ENCODE assay signal across 9 cellular contexts in genomic region chr17:45311762-45312476, GRCh38. TPM values are rescaled to one million over a fixed set of nuclear protein-coding genes. Genes with fewer than 3 reads are reported as not detected.
DNase-seq lines count a peak whose midpoint lies in the region; ATAC-seq, FAIRE-seq and TF ChIP-seq lines count a peak whose summit lies in the region.
"Had no signal": no experiment of that assay in that cellular context is flagged by ENCODE, and none has a peak within 500 bp of the region (broad histone marks: within the 10 kb centered on the region; RNA-seq: fewer than 3 reads in every experiment).

No MANE protein-coding gene starts in this region.

- H3K4me3 Mint-ChIP-seq in activated naive CD4-positive, alpha-beta T cell treated with anti-CD3 and anti-CD28 coated beads, Interleukin-2, amount 50 U/mL, for 24 hours, result peak overlapping the region; percentile 71
- H3K4me3 Mint-ChIP-seq in WTC11, result no peak overlapping the region

- H3K4me1 Mint-ChIP-seq in activated naive CD4-positive, alpha-beta T cell treated with anti-CD3 and anti-CD28 coated beads, Interleukin-2, amount 50 U/mL, for 24 hours, result peaks cover 77% of the 10 kb centered on the region
- H3K4me1 Mint-ChIP-seq in WTC11, result peaks cover 25% of the 10 kb centered on the region

- no peaks in the 10 kb centered on the region for H3K9me3 Mint-ChIP-seq in activated naive CD4-positive, alpha-beta T cell treated with anti-CD3 and anti-CD28 coated beads, Interleukin-2, amount 50 U/mL, for 24 hours
- H3K9me3 Mint-ChIP-seq in WTC11, result no peaks in the 10 kb centered on the region
- H3K9me3 Mint-ChIP-seq: neural crest cell had no signal

- peak overlapping the region; percentile 88 for H3K27ac Mint-ChIP-seq in activated naive CD4-positive, alpha-beta T cell treated with anti-CD3 and anti-CD28 coated beads, Interleukin-2, amount 50 U/mL, for 24 hours
- no peak overlapping the region; the same call in 1 of the 2 replicates for H3K27ac Mint-ChIP-seq in WTC11

- CTCF ChIA-PET in WTC11 (lab: Charles Lee), result interaction anchor here (0.9 to 2.2 kb wide), 10 partner anchors 28 to 177 kb away, joined by 3 to 8 read pairs (median 4); partner anchors contain the start of gene ACBD4

- ATAC-seq in GM21423 (IDR thresholded peaks at IDR 0.05; ENCODE audit: unreplicated experiment), result peak; percentile 18
- ATAC-seq in HG03571 (IDR thresholded peaks at IDR 0.05; ENCODE audit: unreplicated experiment), result no peak
- no peak for ATAC-seq in WTC11

- POLR2A ChIA-PET in WTC11 (lab: Charles Lee), result interaction anchor here (0.9 kb wide), 1 partner anchor 140 kb away, joined by 4 read pairs; no protein-coding TSS in a partner anchor

- in situ Hi-C loops in ACHN (cut with HindIII; ENCODE audit: low pct_ligation_motif_present, low pct_unique_long_range_greater_than_20kb, low sequenced_read_pairs), result no loop called here

- no peak for TF ChIP-seq CTCF in WTC11 (IDR thresholded peaks at IDR 0.05)

- H3K27me3 Mint-ChIP-seq in activated naive CD4-positive, alpha-beta T cell treated with anti-CD3 and anti-CD28 coated beads, Interleukin-2, amount 50 U/mL, for 24 hours, result no peaks in the 10 kb centered on the region
- peaks cover 17% of the 10 kb centered on the region for H3K27me3 Mint-ChIP-seq in WTC11 (ENCODE audit: low read depth)

- peaks cover 13% of the 10 kb centered on the region for H3K36me3 Mint-ChIP-seq in activated naive CD4-positive, alpha-beta T cell treated with anti-CD3 and anti-CD28 coated beads, Interleukin-2, amount 50 U/mL, for 24 hours
- peaks cover 5% of the 10 kb centered on the region; the same call in 1 of the 2 replicates for H3K36me3 Mint-ChIP-seq in WTC11

- peak; percentile 75 for FAIRE-seq in islet of Langerhans (lab: Jason Lieb, UNC)

- DNase-seq in ACHN, result peak; percentile 58
- peak; percentile 88 for DNase-seq in RPMI7951 (ENCODE audit: low read depth)
- DNase-seq in stimulated activated CD4-positive, alpha-beta T cell treated with anti-CD3 and anti-CD28 coated beads, TNF-alpha, amount 100 ng/mL, for 1 hour (ENCODE audit: low read depth in 3 of 3, low spot score in 1 of 3), result peak; percentile 32 to 55 (median 41)
- DNase-seq in WTC11 (ENCODE audit: low spot score), result no peak

TF ChIP-seq in WTC11, 78 proteins besides CTCF, POLR2A, EP300 and RAD21:
- TF ChIP-seq E2F5 (CRISPR knock-in tag; IDR thresholded peaks at IDR 0.05) (no peak), SMAD4 (CRISPR knock-in tag; IDR thresholded peaks at IDR 0.05) (no peak), HMGXB4 (CRISPR knock-in tag; IDR thresholded peaks at IDR 0.05) (no peak), NR2C2 (CRISPR knock-in tag; IDR thresholded peaks at IDR 0.05) (no peak), ATF3 (CRISPR knock-in tag; conservative IDR thresholded peaks at IDR 0.05) (no peak)
- TF ChIP-seq, protein P1, sequence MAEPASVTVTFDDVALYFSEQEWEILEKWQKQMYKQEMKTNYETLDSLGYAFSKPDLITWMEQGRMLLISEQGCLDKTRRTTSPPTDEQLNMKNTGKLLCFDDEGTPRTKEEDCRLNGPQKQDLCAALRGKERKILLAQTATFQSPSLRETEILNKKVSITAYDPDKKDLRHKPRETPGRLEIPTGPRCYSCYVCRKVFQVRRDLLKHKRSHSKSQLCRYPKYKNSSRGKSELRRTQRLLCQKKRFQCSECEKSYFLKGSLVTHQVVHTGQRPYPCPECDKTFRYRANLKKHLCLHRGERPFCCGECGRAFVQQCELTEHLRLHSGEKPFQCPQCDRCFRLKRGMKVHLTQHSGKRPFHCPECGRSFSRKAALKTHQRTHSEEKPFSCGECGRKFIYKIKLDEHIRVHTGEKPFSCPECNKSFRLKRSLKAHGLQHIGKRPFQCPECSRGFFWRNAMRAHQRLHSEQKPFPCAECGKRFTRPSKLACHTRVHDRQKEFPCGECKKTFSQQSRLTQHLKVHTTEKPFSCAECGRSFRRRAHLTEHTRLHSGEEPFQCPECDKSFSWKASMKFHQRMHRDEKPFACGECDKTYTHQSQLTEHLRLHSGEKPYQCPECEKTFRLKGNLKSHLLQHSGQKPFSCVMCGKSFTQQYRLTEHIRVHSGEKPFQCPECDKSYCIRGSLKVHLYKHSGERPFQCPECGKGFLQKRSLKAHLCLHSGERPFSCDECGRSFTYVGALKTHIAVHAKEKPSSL (CRISPR knock-in tag; conservative IDR thresholded peaks at IDR 0.05), result no peak

RNA-seq across cellular contexts. Expression of gene MAP3K14, which starts 4.9 kb away (rescaled TPM):
- total RNA-seq in RPMI7951 (2014; rRNA removed; shearing (Covaris generic)), result 2.9 and 5.7 TPM in 2 replicates
- 3.3 to 4.0 TPM (median 3.8 TPM) in 3 replicates for total RNA-seq in WTC11 (2021)

RNA-seq across cellular contexts. Expression of gene SPATA32, which starts 50.0 kb away (rescaled TPM):
- total RNA-seq in RPMI7951 (2014; rRNA removed; shearing (Covaris generic)), result not detected in 2 replicates
- 0.14 to 0.15 TPM in 2 of 3 replicates, not detected in the other for total RNA-seq in WTC11 (2021)
